Comparison of ENCODE assay signal across 25 cellular contexts in genomic region chr22:39512026-39512425, GRCh38. TPM values are rescaled to one million over a fixed set of nuclear protein-coding genes. Genes with fewer than 3 reads are reported as not detected.
"Had no signal": no experiment of that assay in that cellular context is flagged by ENCODE, and none has a peak within 500 bp of the region (broad histone marks: within the 10 kb centered on the region; RNA-seq: fewer than 3 reads in every experiment).

No MANE protein-coding gene starts in this region.

- H3K9me3 Mint-ChIP-seq: naive thymus-derived CD4-positive, alpha-beta T cell; nephron; neural progenitor cell; stimulated activated effector memory CD8-positive, alpha-beta T cell treated with anti-CD3 and anti-CD28 coated beads, Interleukin-12 subunit alpha, Interleukin-12 subunit beta, amount 100 ng/mL, for 72 hours; stimulated activated naive CD8-positive, alpha-beta T cell treated with anti-CD3 and anti-CD28 coated beads, Interleukin-15, Interleukin-2, amounts not matched to agents 100 ng/mL and 50 ng/mL, for 24 hours had no signal

- H3K4me1 Mint-ChIP-seq: neural progenitor cell had no signal

- H3K9me3 ChIP-seq: gastrocnemius medialis, prostate gland, right atrium auricular region, suprapubic skin, transverse colon, upper lobe of right lung, uterus had no signal

- H3K36me3 ChIP-seq: neural progenitor cell, uterus had no signal

- ATAC-seq: gastrocnemius medialis; left lobe of liver; naive thymus-derived CD4-positive, alpha-beta T cell; sciatic nerve; stimulated activated effector memory CD8-positive, alpha-beta T cell treated with anti-CD3 and anti-CD28 coated beads, Interleukin-12 subunit alpha, Interleukin-12 subunit beta, amount 100 ng/mL, for 72 hours; upper lobe of right lung had no signal

- H3K27me3 Mint-ChIP-seq: naive thymus-derived CD4-positive, alpha-beta T cell; stimulated activated naive CD8-positive, alpha-beta T cell treated with anti-CD3 and anti-CD28 coated beads, Interleukin-15, Interleukin-2, amounts not matched to agents 100 ng/mL and 50 ng/mL, for 24 hours had no signal

- H3K4me3 ChIP-seq: dorsolateral prefrontal cortex, gastrocnemius medialis, neural progenitor cell, prostate gland, right atrium auricular region, suprapubic skin, transverse colon, upper lobe of right lung, uterus had no signal

- DNase-seq: effector CD4-positive, alpha-beta T cell; foreskin fibroblast; gastrocnemius medialis; mesendoderm; midbrain; stimulated activated CD4-positive, alpha-beta T cell treated with anti-CD3 and anti-CD28 coated beads, Interleukin-2, amount 100 ng/mL, for 24 hours; stimulated activated CD4-positive, alpha-beta T cell treated with anti-CD3 and anti-CD28 coated beads, Interleukin-4, amount 100 ng/mL, for 24 hours; transverse colon; upper lobe of right lung had no signal

- H3K27ac Mint-ChIP-seq: nephron; neural progenitor cell; stimulated activated naive CD8-positive, alpha-beta T cell treated with anti-CD3 and anti-CD28 coated beads, Interleukin-15, Interleukin-2, amounts not matched to agents 100 ng/mL and 50 ng/mL, for 24 hours had no signal

- H3K27ac ChIP-seq: gastrocnemius medialis, neural progenitor cell, prostate gland, right atrium auricular region, suprapubic skin, transverse colon, upper lobe of right lung, uterus had no signal

- H3K27me3 ChIP-seq: dorsolateral prefrontal cortex, gastrocnemius medialis, right atrium auricular region, suprapubic skin, transverse colon, upper lobe of right lung, uterus had no signal

- H3K4me3 Mint-ChIP-seq: naive thymus-derived CD4-positive, alpha-beta T cell; nephron; neural progenitor cell; stimulated activated effector memory CD8-positive, alpha-beta T cell treated with anti-CD3 and anti-CD28 coated beads, Interleukin-12 subunit alpha, Interleukin-12 subunit beta, amount 100 ng/mL, for 72 hours; stimulated activated naive CD8-positive, alpha-beta T cell treated with anti-CD3 and anti-CD28 coated beads, Interleukin-15, Interleukin-2, amounts not matched to agents 100 ng/mL and 50 ng/mL, for 24 hours had no signal

- H3K4me1 ChIP-seq: gastrocnemius medialis, neural progenitor cell, prostate gland, transverse colon, upper lobe of right lung, uterus had no signal

RNA-seq across cellular contexts. Expression of gene MGAT3, which starts 55.2 kb away (rescaled TPM):
- total RNA-seq: lung microvascular endothelial cell had no signal
- polyA plus RNA-seq: keratinocyte; naive thymus-derived CD4-positive, alpha-beta T cell had no signal

RNA-seq across cellular contexts. Expression of gene CACNA1I, which starts 58.5 kb away (rescaled TPM):
- total RNA-seq: gastrocnemius medialis, glomerular endothelial cell, lung microvascular endothelial cell, skeletal muscle tissue had no signal
- polyA plus RNA-seq: keratinocyte had no signal
